In the genomic region with DNA sequence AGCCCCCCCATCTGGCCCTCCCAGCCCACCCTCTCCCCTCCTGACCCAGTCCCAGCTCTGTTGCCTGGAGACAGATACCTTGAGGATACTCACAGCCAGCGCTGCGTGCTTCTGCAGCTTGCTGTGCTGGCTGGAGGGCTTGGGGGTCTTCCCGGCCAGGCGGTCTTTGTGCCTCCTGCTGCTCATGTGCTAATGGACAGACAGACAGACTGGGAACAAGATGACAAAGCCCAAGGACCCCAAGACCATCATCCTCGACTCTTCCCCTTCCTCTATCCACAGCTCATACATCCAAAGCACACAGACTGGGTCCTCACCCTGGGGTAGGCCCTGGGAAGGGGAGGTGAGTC, we compare ENCODE assay signal across 21 cellular contexts.
"Had no signal": no experiment of that assay in that cellular context is flagged by ENCODE, and none has a peak within 500 bp of the region (broad histone marks: within the 10 kb centered on the region; RNA-seq: fewer than 3 reads in every experiment).

No MANE protein-coding gene starts in this region.

- H3K9me3 ChIP-seq: left lung, thoracic aorta, upper lobe of left lung had no signal

- H3K27ac Mint-ChIP-seq: activated CD4-positive, alpha-beta memory T cell treated with anti-CD3 and anti-CD28 coated beads for 36 hours; activated naive CD8-positive, alpha-beta T cell treated with anti-CD3 and anti-CD28 coated beads, Interleukin-2, amount 50 U/mL, for 24 hours; activated T-cell treated with anti-CD3 and anti-CD28 coated beads, Interleukin-2, amount 50 U/mL, for 72 hours; naive thymus-derived CD4-positive, alpha-beta T cell had no signal

- H3K27me3 Mint-ChIP-seq: activated CD4-positive, alpha-beta memory T cell treated with anti-CD3 and anti-CD28 coated beads for 36 hours; activated naive CD8-positive, alpha-beta T cell treated with anti-CD3 and anti-CD28 coated beads, Interleukin-2, amount 50 U/mL, for 24 hours had no signal

- H3K27me3 ChIP-seq: hepatocyte, left lung, upper lobe of left lung had no signal

- H3K9me3 Mint-ChIP-seq: activated CD4-positive, alpha-beta memory T cell treated with anti-CD3 and anti-CD28 coated beads for 36 hours; activated naive CD8-positive, alpha-beta T cell treated with anti-CD3 and anti-CD28 coated beads, Interleukin-2, amount 50 U/mL, for 24 hours; activated T-cell treated with anti-CD3 and anti-CD28 coated beads, Interleukin-2, amount 50 U/mL, for 72 hours; naive thymus-derived CD4-positive, alpha-beta T cell had no signal

- H3K4me3 Mint-ChIP-seq: activated CD4-positive, alpha-beta memory T cell treated with anti-CD3 and anti-CD28 coated beads for 36 hours; activated naive CD8-positive, alpha-beta T cell treated with anti-CD3 and anti-CD28 coated beads, Interleukin-2, amount 50 U/mL, for 24 hours; activated T-cell treated with anti-CD3 and anti-CD28 coated beads, Interleukin-2, amount 50 U/mL, for 72 hours; T-helper 17 cell had no signal

- H3K27ac ChIP-seq: hepatocyte, left lung, thoracic aorta, upper lobe of left lung had no signal

- ATAC-seq: activated naive CD8-positive, alpha-beta T cell treated with anti-CD3 and anti-CD28 coated beads, Interleukin-2, amount 50 U/mL, for 24 hours; activated T-cell treated with anti-CD3 and anti-CD28 coated beads, Interleukin-2, amount 50 U/mL, for 72 hours; esophagus mucosa; left lung; naive thymus-derived CD4-positive, alpha-beta T cell; T-helper 17 cell had no signal

- DNase-seq: activated CD4-positive, alpha-beta memory T cell treated with anti-CD3 and anti-CD28 coated beads for 36 hours; activated CD4-positive, alpha-beta T cell treated with anti-CD3 and anti-CD28 coated beads for 48 hours; activated gamma-delta T cell; activated naive CD4-positive, alpha-beta T cell treated with anti-CD3 and anti-CD28 coated beads, Interleukin-2, amount 50 U/mL, for 16 hours; activated naive CD8-positive, alpha-beta T cell treated with anti-CD3 and anti-CD28 coated beads, Interleukin-2, amount 50 U/mL, for 24 hours; activated T-cell treated with anti-CD3 and anti-CD28 coated beads, Interleukin-2, amount 50 U/mL, for 72 hours; effector memory CD4-positive, alpha-beta T cell; foreskin melanocyte; glutamatergic neuron; kidney glomerular epithelial cell; left lung; naive thymus-derived CD4-positive, alpha-beta T cell; occipital lobe; stimulated activated CD4-positive, alpha-beta T cell treated with anti-CD3 and anti-CD28 coated beads, Interleukin-4, amount 100 ng/mL, for 24 hours; stimulated activated naive CD4-positive, alpha-beta T cell treated with Interleukin-2 at 50 U/mL for 16 hours; SW 1271; T-helper 17 cell had no signal

- H3K4me3 ChIP-seq: hepatocyte, left lung, thoracic aorta, upper lobe of left lung had no signal
